Comparison of ENCODE assay signal across 13 cellular contexts in genomic region chr7:12643644-12644043, GRCh38. TPM values are rescaled to one million over a fixed set of nuclear protein-coding genes. Genes with fewer than 3 reads are reported as not detected.
A peak's percentile ranks its signal among the peaks of the same experiment; 100 is the strongest.
DNase-seq lines count a peak whose midpoint lies in the region; ATAC-seq, FAIRE-seq and TF ChIP-seq lines count a peak whose summit lies in the region.
"Had no signal": no experiment of that assay in that cellular context is flagged by ENCODE, and none has a peak within 500 bp of the region (broad histone marks: within the 10 kb centered on the region; RNA-seq: fewer than 3 reads in every experiment).

No MANE protein-coding gene starts in this region.

- H3K27ac ChIP-seq in kidney (ENCODE audit: low read depth in 2 of 2, low read length in 2 of 2): no peak overlapping the region

- no peaks in the 10 kb centered on the region for H3K36me3 Mint-ChIP-seq in activated B cell treated with CpG ODN at 0.5 μM for 24 hours (ENCODE audit: low read depth)
- no peaks in the 10 kb centered on the region for H3K36me3 Mint-ChIP-seq in stimulated activated effector memory CD8-positive, alpha-beta T cell treated with anti-CD3 and anti-CD28 coated beads, Interleukin-12 subunit alpha, Interleukin-12 subunit beta, amount 100 ng/mL, for 72 hours
- H3K36me3 Mint-ChIP-seq: CD8-positive, alpha-beta memory T cell had no signal

- peaks cover 4% of the 10 kb centered on the region in 2 donors for H3K36me3 ChIP-seq in kidney (ENCODE audit: control insufficient read depth in 1 of 2, insufficient read depth in 2 of 2, low read length in 2 of 2)

- FAIRE-seq in kidney (lab: Jason Lieb, UNC): no peak

- DNase-seq in activated B cell treated with CpG ODN at 0.5 μM for 24 hours: no peak
- DNase-seq in stimulated activated effector memory CD8-positive, alpha-beta T cell treated with anti-CD3 and anti-CD28 coated beads, Interleukin-12 subunit alpha, Interleukin-12 subunit beta, amount 100 ng/mL, for 72 hours (ENCODE audit: low spot score in 2 of 2): no peak
- DNase-seq in dedifferentiated amniotic fluid mesenchymal stem cell (ENCODE audit: extremely low spot score): no peak
- no peak for DNase-seq in kidney
- DNase-seq: activated CD4-positive, alpha-beta T cell treated with anti-CD3 and anti-CD28 coated beads for 1 hour; activated T-cell treated with anti-CD3 and anti-CD28 coated beads, Interleukin-2, amount 50 U/mL, for 24 hours; CD8-positive, alpha-beta memory T cell; head of caudate nucleus; NCI-H2107 had no signal

- H3K9me3 Mint-ChIP-seq in activated B cell treated with CpG ODN at 0.5 μM for 24 hours: no peaks in the 10 kb centered on the region
- H3K9me3 Mint-ChIP-seq in stimulated activated effector memory CD8-positive, alpha-beta T cell treated with anti-CD3 and anti-CD28 coated beads, Interleukin-12 subunit alpha, Interleukin-12 subunit beta, amount 100 ng/mL, for 72 hours: no peaks in the 10 kb centered on the region
- H3K9me3 Mint-ChIP-seq: activated T-cell treated with anti-CD3 and anti-CD28 coated beads, Interleukin-2, amount 50 U/mL, for 24 hours; CD8-positive, alpha-beta memory T cell; nephron had no signal

- no peak overlapping the region for H3K9ac ChIP-seq in kidney (ENCODE audit: low read length in 2 of 2)

- ATAC-seq in GM19324 (IDR thresholded peaks at IDR 0.05; ENCODE audit: low FRiP score, unreplicated experiment) (peak; percentile 36), HG03342 (IDR thresholded peaks at IDR 0.05; ENCODE audit: unreplicated experiment) (peak; percentile 73), activated B cell treated with CpG ODN at 0.5 μM for 24 hours (ENCODE audit: low read depth) (peak; percentile 58), HG03025 (IDR thresholded peaks at IDR 0.05; ENCODE audit: low FRiP score, unreplicated experiment) (no peak)
- ATAC-seq in stimulated activated effector memory CD8-positive, alpha-beta T cell treated with anti-CD3 and anti-CD28 coated beads, Interleukin-12 subunit alpha, Interleukin-12 subunit beta, amount 100 ng/mL, for 72 hours: peak; percentile 50

- H3K27me3 Mint-ChIP-seq in activated B cell treated with CpG ODN at 0.5 μM for 24 hours: peaks cover 2% of the 10 kb centered on the region
- H3K27me3 Mint-ChIP-seq: activated T-cell treated with anti-CD3 and anti-CD28 coated beads, Interleukin-2, amount 50 U/mL, for 24 hours; CD8-positive, alpha-beta memory T cell had no signal

- H3K4me1 Mint-ChIP-seq in activated B cell treated with CpG ODN at 0.5 μM for 24 hours: peaks cover 7% of the 10 kb centered on the region
- H3K4me1 Mint-ChIP-seq in stimulated activated effector memory CD8-positive, alpha-beta T cell treated with anti-CD3 and anti-CD28 coated beads, Interleukin-12 subunit alpha, Interleukin-12 subunit beta, amount 100 ng/mL, for 72 hours: no peaks in the 10 kb centered on the region

- intact Hi-C loops in activated B cell treated with CpG ODN at 0.5 μM for 24 hours (cut with micrococcal nuclease): no loop called here
- intact Hi-C loops in kidney (cut with DNase I): loop anchor here (10.0 kb wide), 1 partner anchor 611 kb away; no protein-coding TSS in a partner anchor

- CTCF ChIA-PET in activated B cell treated with CpG ODN at 0.5 μM for 24 hours (lab: Charles Lee): no interaction called here

- H3K27ac Mint-ChIP-seq in activated B cell treated with CpG ODN at 0.5 μM for 24 hours: no peak overlapping the region
- H3K27ac Mint-ChIP-seq in stimulated activated effector memory CD8-positive, alpha-beta T cell treated with anti-CD3 and anti-CD28 coated beads, Interleukin-12 subunit alpha, Interleukin-12 subunit beta, amount 100 ng/mL, for 72 hours: no peak overlapping the region
- H3K27ac Mint-ChIP-seq: activated T-cell treated with anti-CD3 and anti-CD28 coated beads, Interleukin-2, amount 50 U/mL, for 24 hours; CD8-positive, alpha-beta memory T cell; nephron had no signal

- no peak overlapping the region for H3K4me3 ChIP-seq in kidney (ENCODE audit: low read length in 2 of 2)

- no peaks in the 10 kb centered on the region for H3K9me3 ChIP-seq in kidney (ENCODE audit: control insufficient read depth in 1 of 2, low read length in 2 of 2)

- POLR2A ChIA-PET in activated B cell treated with CpG ODN at 0.5 μM for 24 hours (lab: Charles Lee): no interaction called here

- no peak for TF ChIP-seq CTCF in activated B cell treated with CpG ODN at 0.5 μM for 24 hours (IDR thresholded peaks at IDR 0.05)
- no peak for TF ChIP-seq CTCF in kidney (IDR thresholded peaks at IDR 0.05; ENCODE audit: borderline replicate concordance, extremely low read depth, insufficient read depth)

- H3K4me1 ChIP-seq in kidney (ENCODE audit: control insufficient read depth in 1 of 2, insufficient read depth in 1 of 2, low read depth in 1 of 2, low read length in 2 of 2): no peaks in the 10 kb centered on the region

- no peak overlapping the region for H3K4me3 Mint-ChIP-seq in activated B cell treated with CpG ODN at 0.5 μM for 24 hours
- no peak overlapping the region for H3K4me3 Mint-ChIP-seq in stimulated activated effector memory CD8-positive, alpha-beta T cell treated with anti-CD3 and anti-CD28 coated beads, Interleukin-12 subunit alpha, Interleukin-12 subunit beta, amount 100 ng/mL, for 72 hours
- H3K4me3 Mint-ChIP-seq: activated T-cell treated with anti-CD3 and anti-CD28 coated beads, Interleukin-2, amount 50 U/mL, for 24 hours; CD8-positive, alpha-beta memory T cell; nephron had no signal

RNA-seq across cellular contexts. Expression of gene ARL4A, which starts 43.8 kb away (rescaled TPM):
- total RNA-seq in activated B cell treated with CpG ODN at 0.5 μM for 24 hours: 11.9 TPM in 2 replicates
- total RNA-seq in kidney: 21.6 TPM
- polyA plus RNA-seq in kidney (ENCODE audit: insufficient read depth, low read depth, low replicate concordance): 11.8 TPM
